8 cellular contexts compared by ENCODE assay signal in genomic region chr21:38766987-38767722, GRCh38. TPM values are rescaled to one million over a fixed set of nuclear protein-coding genes. Genes with fewer than 3 reads are reported as not detected.
A peak's percentile ranks its signal among the peaks of the same experiment; 100 is the strongest.
DNase-seq lines count a peak whose midpoint lies in the region; ATAC-seq, FAIRE-seq and TF ChIP-seq lines count a peak whose summit lies in the region.

No MANE protein-coding gene starts in this region.

- H3K4me1 Mint-ChIP-seq in activated CD8-positive, alpha-beta T cell treated with anti-CD3 and anti-CD28 coated beads for 36 hours (ENCODE audit: low read depth): peaks cover 40% of the 10 kb centered on the region
- H3K4me1 Mint-ChIP-seq in stimulated activated memory B cell treated with anti-CD40 and anti-IgM and Interleukin-4, amounts not matched to agents 10 μg/mL and 1 μg/mL and 100 μg/mL, for 72 hours: peaks cover 32% of the 10 kb centered on the region

- no peak overlapping the region for H3K9ac ChIP-seq in MM.1S (ENCODE audit: low read length)
- peak overlapping the region; percentile 79 for H3K9ac ChIP-seq in keratinocyte (ENCODE audit: control insufficient read depth, extremely low read depth, insufficient read depth, low read length)

- H3K27ac ChIP-seq in MM.1S (ENCODE audit: low read length) (peak overlapping the region; percentile 48; the same call in 1 of the 2 replicates), keratinocyte (ENCODE audit: control insufficient read depth, insufficient read depth, low read length) (peak overlapping the region; percentile 86)

- peaks cover 15% of the 10 kb centered on the region for H3K4me1 ChIP-seq in MM.1S (ENCODE audit: low read length)
- H3K4me1 ChIP-seq in keratinocyte (ENCODE audit: control insufficient read depth, extremely low read depth, insufficient read depth, low read length): peaks cover 17% of the 10 kb centered on the region

- ATAC-seq in GM21723 (IDR thresholded peaks at IDR 0.05; ENCODE audit: unreplicated experiment): peak; percentile 96
- ATAC-seq in activated CD8-positive, alpha-beta T cell treated with anti-CD3 and anti-CD28 coated beads for 36 hours: peak; percentile 80
- peak; percentile 98 for ATAC-seq in stimulated activated memory B cell treated with anti-CD40 and anti-IgM and Interleukin-4, amounts not matched to agents 10 μg/mL and 1 μg/mL and 100 μg/mL, for 72 hours

- H2AFZ ChIP-seq in MM.1S (ENCODE audit: low read length) (peak overlapping the region; percentile 25; the same call in 1 of the 2 replicates), keratinocyte (ENCODE audit: control insufficient read depth, low read length) (peak overlapping the region; percentile 92)

- H3K9me1 ChIP-seq in keratinocyte (ENCODE audit: control insufficient read depth, extremely low read depth, insufficient read depth, low read length): no peaks in the 10 kb centered on the region

- H3K79me2 ChIP-seq in MM.1S (ENCODE audit: low read length): no peaks in the 10 kb centered on the region
- H3K79me2 ChIP-seq in keratinocyte (ENCODE audit: control insufficient read depth, insufficient read depth, low read length): no peaks in the 10 kb centered on the region

- no peaks in the 10 kb centered on the region for H3K9me3 ChIP-seq in MM.1S (replicated peaks; ENCODE audit: insufficient read depth, low read length)
- H3K9me3 ChIP-seq in keratinocyte (ENCODE audit: control insufficient read depth, low read depth, low read length): no peaks in the 10 kb centered on the region

- FAIRE-seq in keratinocyte (lab: Jason Lieb, UNC): peak; percentile 59

- TF ChIP-seq CTCF in GM12865 (IDR thresholded peaks at IDR 0.05; ENCODE audit: insufficient read depth, low read depth, low read length, missing control alignments) (no peak), MM.1S (IDR thresholded peaks at IDR 0.05; ENCODE audit: low read length) (no peak), keratinocyte (optimal IDR thresholded peaks at IDR 0.05 in 1 of 3, IDR thresholded peaks at IDR 0.05 in 1 of 3, conservative IDR thresholded peaks at IDR 0.05 in 1 of 3; ENCODE audit: extremely low read depth in 1 of 3, insufficient read depth in 2 of 3, low read length in 3 of 3) (no peak)
- TF ChIP-seq CTCF in activated CD8-positive, alpha-beta T cell treated with anti-CD3 and anti-CD28 coated beads for 36 hours (IDR thresholded peaks at IDR 0.05): no peak

- POLR2A ChIA-PET in activated CD8-positive, alpha-beta T cell treated with anti-CD3 and anti-CD28 coated beads for 36 hours (lab: Charles Lee): interaction anchor here (0.6 to 2.8 kb wide), 5 partner anchors 10 to 41 kb away, joined by 3 to 15 read pairs (median 4); no protein-coding TSS in a partner anchor

- peak overlapping the region; percentile 62 for H3K4me2 ChIP-seq in MM.1S (ENCODE audit: low read depth, low read length)
- peak overlapping the region; percentile 91 for H3K4me2 ChIP-seq in keratinocyte (ENCODE audit: control insufficient read depth, extremely low read depth, insufficient read depth, low read depth, low read length)

- H3K27me3 Mint-ChIP-seq in activated CD8-positive, alpha-beta T cell treated with anti-CD3 and anti-CD28 coated beads for 36 hours: no peaks in the 10 kb centered on the region
- peaks cover 28% of the 10 kb centered on the region for H3K27me3 Mint-ChIP-seq in stimulated activated memory B cell treated with anti-CD40 and anti-IgM and Interleukin-4, amounts not matched to agents 10 μg/mL and 1 μg/mL and 100 μg/mL, for 72 hours

- intact Hi-C loops in activated CD8-positive, alpha-beta T cell treated with anti-CD3 and anti-CD28 coated beads for 36 hours (cut with micrococcal nuclease): loop anchor here (5.0 to 10.0 kb wide), 2 partner anchors 40 to 418 kb away; partner anchors contain the start of genes ETS2 and PSMG1

- H3K27ac Mint-ChIP-seq in activated CD8-positive, alpha-beta T cell treated with anti-CD3 and anti-CD28 coated beads for 36 hours: peak overlapping the region; percentile 95
- H3K27ac Mint-ChIP-seq in stimulated activated memory B cell treated with anti-CD40 and anti-IgM and Interleukin-4, amounts not matched to agents 10 μg/mL and 1 μg/mL and 100 μg/mL, for 72 hours: peak overlapping the region; percentile 84

- H4K20me1 ChIP-seq in MM.1S (ENCODE audit: insufficient read depth, low read length) (peaks cover 4% of the 10 kb centered on the region; the same call in 1 of the 2 replicates), keratinocyte (ENCODE audit: control insufficient read depth, extremely low read depth, insufficient read depth, low read length) (no peaks in the 10 kb centered on the region)

- no peaks in the 10 kb centered on the region for H3K9me2 ChIP-seq in MM.1S (replicated peaks; ENCODE audit: insufficient read depth, low read length)

- peaks cover 11% of the 10 kb centered on the region for H3K36me3 Mint-ChIP-seq in activated CD8-positive, alpha-beta T cell treated with anti-CD3 and anti-CD28 coated beads for 36 hours (ENCODE audit: low read depth)
- no peaks in the 10 kb centered on the region for H3K36me3 Mint-ChIP-seq in stimulated activated memory B cell treated with anti-CD40 and anti-IgM and Interleukin-4, amounts not matched to agents 10 μg/mL and 1 μg/mL and 100 μg/mL, for 72 hours

- H3K36me3 ChIP-seq in MM.1S (replicated peaks; ENCODE audit: insufficient read depth, low read length) (no peaks in the 10 kb centered on the region), keratinocyte (ENCODE audit: control insufficient read depth in 2 of 2, extremely low read depth in 1 of 2, insufficient read depth in 2 of 2, low read length in 2 of 2) (no peaks in the 10 kb centered on the region)

- H3K9me3 Mint-ChIP-seq in activated CD8-positive, alpha-beta T cell treated with anti-CD3 and anti-CD28 coated beads for 36 hours: peaks cover 9% of the 10 kb centered on the region
- peaks cover 5% of the 10 kb centered on the region for H3K9me3 Mint-ChIP-seq in stimulated activated memory B cell treated with anti-CD40 and anti-IgM and Interleukin-4, amounts not matched to agents 10 μg/mL and 1 μg/mL and 100 μg/mL, for 72 hours

- peak overlapping the region; percentile 36 for H3K4me3 ChIP-seq in GM12865 (ENCODE audit: low read depth, low read length)
- peak overlapping the region; percentile 42 for H3K4me3 ChIP-seq in MM.1S (ENCODE audit: low read length)
- peak overlapping the region in 2 of 3 experiments; percentile 58 to 70 for H3K4me3 ChIP-seq in keratinocyte (ENCODE audit: control insufficient read depth in 2 of 3, extremely low read depth in 1 of 3, insufficient read depth in 2 of 3, low read depth in 1 of 3, low read length in 3 of 3)

- peak; percentile 94 for DNase-seq in GM12865 (ENCODE audit: low read depth)
- DNase-seq in MM.1S: peak; percentile 99
- DNase-seq in activated CD8-positive, alpha-beta T cell treated with anti-CD3 and anti-CD28 coated beads for 36 hours: peak; percentile 81
- no peak for DNase-seq in keratinocyte (ENCODE audit: low read depth, low spot score)
- DNase-seq in UCSD-AML1 (lab: John Stamatoyannopoulos, UW; ENCODE audit: unreplicated experiment): no peak
- DNase-seq in cerebellum (ENCODE audit: low spot score): no peak

- H3K27me3 ChIP-seq in MM.1S (replicated peaks; ENCODE audit: insufficient read depth, low read length) (peaks cover 89% of the 10 kb centered on the region), keratinocyte (ENCODE audit: control insufficient read depth, extremely low read depth, insufficient read depth, low read length) (no peaks in the 10 kb centered on the region)

- peak overlapping the region; percentile 64 for H3K4me3 Mint-ChIP-seq in activated CD8-positive, alpha-beta T cell treated with anti-CD3 and anti-CD28 coated beads for 36 hours
- peak overlapping the region; percentile 83 for H3K4me3 Mint-ChIP-seq in stimulated activated memory B cell treated with anti-CD40 and anti-IgM and Interleukin-4, amounts not matched to agents 10 μg/mL and 1 μg/mL and 100 μg/mL, for 72 hours

- peaks cover 24% of the 10 kb centered on the region for H3F3A ChIP-seq in MM.1S (ENCODE audit: insufficient read depth, low read length)

- CTCF ChIA-PET in activated CD8-positive, alpha-beta T cell treated with anti-CD3 and anti-CD28 coated beads for 36 hours (lab: Charles Lee): interaction anchor here (0.7 to 2.6 kb wide), 6 partner anchors 10 to 40 kb away, joined by 3 to 9 read pairs (median 4); no protein-coding TSS in a partner anchor

- dilution Hi-C loops in keratinocyte (cut with MboI; ENCODE audit: extremely low pct_ligation_motif_present, low sequenced_read_pairs): no loop called here

RNA-seq across cellular contexts. Expression of gene ETS2, which starts 38.6 kb away (rescaled TPM):
- 10 to 100 TPM; 28.1 to 29.7 TPM for total RNA-seq in activated CD8-positive, alpha-beta T cell treated with anti-CD3 and anti-CD28 coated beads for 36 hours
- polyA plus RNA-seq in keratinocyte: 58.5 to 61.4 TPM (median 60.3 TPM) in 3 replicates
- 143 TPM for polyA plus RNA-seq in keratinocyte (2011; ENCODE audit: low read depth)
- 29.1 and 35.4 TPM in 2 replicates for polyA plus RNA-seq in keratinocyte (2011; cell fraction: cytosol; rRNA removed)
- polyA plus RNA-seq in keratinocyte (2011; cell fraction: nucleus; rRNA removed): 122 and 140 TPM in 2 replicates
- polyA plus RNA-seq in keratinocyte (2012; ENCODE audit: low replicate concordance): 37.3 and 92.4 TPM in 2 replicates
- 46.3 to 57.2 TPM (median 49.1 TPM) in 3 replicates for polyA minus RNA-seq in keratinocyte
- 34.7 TPM for polyA minus RNA-seq in keratinocyte (2011; cell fraction: cytosol; rRNA and poly(A)+ RNA removed)
- 70.5 and 112 TPM in 2 replicates for polyA minus RNA-seq in keratinocyte (2011; cell fraction: nucleus; rRNA and poly(A)+ RNA removed)
- 15.7 TPM for total RNA-seq in cerebellum

Comparison
In these comparisons a context has a peak if more than half of its experiments do, and no peak if none do; other contexts are left out.
1. DNase-seq: peak in GM12865 (single experiment), MM.1S (single experiment) and activated CD8-positive, alpha-beta T cell treated with anti-CD3 and anti-CD28 coated beads for 36 hours (single experiment); none in keratinocyte (single experiment), UCSD-AML1 (single experiment) and cerebellum (single experiment).
2. Peak in every context shown above with its lines, with median percentiles within 50 percentile points of each other: H3K4me3 ChIP-seq and ATAC-seq.